Comparison of ENCODE assay signal across 8 cellular contexts in genomic region chr4:52712991-52713275, GRCh38. TPM values are rescaled to one million over a fixed set of nuclear protein-coding genes. Genes with fewer than 3 reads are reported as not detected.
DNase-seq lines count a peak whose midpoint lies in the region; ATAC-seq, FAIRE-seq and TF ChIP-seq lines count a peak whose summit lies in the region.

No MANE protein-coding gene starts in this region.

- peak overlapping the region; percentile 97 for H3K27ac Mint-ChIP-seq in activated CD8-positive, alpha-beta memory T cell treated with anti-CD3 and anti-CD28 coated beads, Interleukin-2, amount 10 ng/mL, durations not matched to agents 7 days and 5 days
- peak overlapping the region; percentile 94 for H3K27ac Mint-ChIP-seq in astrocyte (ENCODE audit: unreplicated experiment)

- 2 to 4% methylated on average over 6 to 10 of the region's 10 CpGs for WGBS in lower leg skin, 2 donors
- WGBS in thymus, result under 1% methylated on average over 10 of the region's 10 CpGs

- no peaks in the 10 kb centered on the region for H3K9me3 Mint-ChIP-seq in activated CD8-positive, alpha-beta memory T cell treated with anti-CD3 and anti-CD28 coated beads, Interleukin-2, amount 10 ng/mL, durations not matched to agents 7 days and 5 days (ENCODE audit: low read depth)
- H3K9me3 Mint-ChIP-seq in astrocyte (ENCODE audit: unreplicated experiment), result no peaks in the 10 kb centered on the region

- no peaks in the 10 kb centered on the region for H3K27me3 Mint-ChIP-seq in activated CD8-positive, alpha-beta memory T cell treated with anti-CD3 and anti-CD28 coated beads, Interleukin-2, amount 10 ng/mL, durations not matched to agents 7 days and 5 days
- H3K27me3 Mint-ChIP-seq in astrocyte (ENCODE audit: low read depth, unreplicated experiment), result no peaks in the 10 kb centered on the region

- H3K9me3 ChIP-seq in astrocyte (ENCODE audit: insufficient read depth, low read depth, low read length) (no peaks in the 10 kb centered on the region), thymus (ENCODE audit: control insufficient read depth) (no peaks in the 10 kb centered on the region)

- TF ChIP-seq CTCF in astrocyte (IDR thresholded peaks at IDR 0.05; ENCODE audit: insufficient read depth, low read depth, low read length) (no peak), lower leg skin (IDR thresholded peaks at IDR 0.05) (no peak)

- H3K4me2 ChIP-seq in astrocyte (ENCODE audit: low read length), result peak overlapping the region; percentile 94

- no peak for FAIRE-seq in astrocyte (lab: Jason Lieb, UNC)

- H3K27me3 ChIP-seq in astrocyte (ENCODE audit: insufficient read depth, low read length) (no peaks in the 10 kb centered on the region), thymus (ENCODE audit: control insufficient read depth, insufficient read depth) (no peaks in the 10 kb centered on the region)

- no peak for DNase-seq in activated CD8-positive, alpha-beta memory T cell treated with anti-CD3 and anti-CD28 coated beads, Interleukin-2, amount 10 ng/mL, durations not matched to agents 7 days and 5 days
- no peak for DNase-seq in activated CD8-positive, alpha-beta memory T cell treated with anti-CD3 and anti-CD28 coated beads for 24 hours
- DNase-seq in astrocyte (ENCODE audit: low read depth) (no peak), lower leg skin (ENCODE audit: low spot score in 2 of 2) (no peak), DMS 273 (lab: John Stamatoyannopoulos, UW; ENCODE audit: unreplicated experiment) (no peak), GF-D8 (lab: John Stamatoyannopoulos, UW) (no peak), activated gamma-delta T cell treated with Interleukin-2 at 50 U/mL for 16 hours (no peak)

- H2AFZ ChIP-seq in astrocyte (ENCODE audit: low read depth, low read length), result peak overlapping the region; percentile 72

- H3K4me3 Mint-ChIP-seq in activated CD8-positive, alpha-beta memory T cell treated with anti-CD3 and anti-CD28 coated beads, Interleukin-2, amount 10 ng/mL, durations not matched to agents 7 days and 5 days, result peak overlapping the region; percentile 91
- H3K4me3 Mint-ChIP-seq in astrocyte (ENCODE audit: unreplicated experiment), result peak overlapping the region; percentile 97

- H4K20me1 ChIP-seq in astrocyte (ENCODE audit: insufficient read depth, low read length), result peaks cover 11% of the 10 kb centered on the region

- H3K36me3 ChIP-seq in astrocyte (ENCODE audit: insufficient read depth, low read length), result peaks cover 31% of the 10 kb centered on the region
- H3K36me3 ChIP-seq in thymus (ENCODE audit: control insufficient read depth, insufficient read depth), result no peaks in the 10 kb centered on the region

- peak overlapping the region; percentile 83 for H3K4me3 ChIP-seq in astrocyte (ENCODE audit: insufficient read depth, low read depth, low read length)
- peak overlapping the region; percentile 93 for H3K4me3 ChIP-seq in lower leg skin (ENCODE audit: low read depth, poor library complexity, severe bottlenecking)
- peak overlapping the region; percentile 71 for H3K4me3 ChIP-seq in thymus (ENCODE audit: low read length)

- peaks cover 26% of the 10 kb centered on the region for H3K4me1 ChIP-seq in astrocyte (ENCODE audit: insufficient read depth, low read length)
- H3K4me1 ChIP-seq in thymus (ENCODE audit: control insufficient read depth, insufficient read depth, low read length), result peaks cover 7% of the 10 kb centered on the region

- no peak for TF ChIP-seq POLR2A in lower leg skin (IDR thresholded peaks at IDR 0.05)

- peak overlapping the region; percentile 84 for H3K27ac ChIP-seq in astrocyte (ENCODE audit: low read depth, low read length)
- H3K27ac ChIP-seq in thymus (ENCODE audit: low read depth), result peak overlapping the region; percentile 61

- peaks cover 28% of the 10 kb centered on the region for H3K79me2 ChIP-seq in astrocyte (ENCODE audit: insufficient read depth, low read length)

- intact Hi-C loops in lower leg skin (cut with DNase I; ENCODE audit: low total_unique reads), result loop anchor here (10.0 kb wide), 1 partner anchor 58 kb away; the partner anchor contains the start of gene USP46

- CTCF ChIA-PET in activated CD8-positive, alpha-beta memory T cell treated with anti-CD3 and anti-CD28 coated beads, Interleukin-2, amount 10 ng/mL, durations not matched to agents 7 days and 5 days (lab: Charles Lee), result interaction anchor here (1.2 to 2.1 kb wide), 7 partner anchors 10 to 168 kb away, joined by 3 to 8 read pairs (median 5); partner anchors contain the start of gene USP46

- peaks cover 53% of the 10 kb centered on the region for H3K4me1 Mint-ChIP-seq in activated CD8-positive, alpha-beta memory T cell treated with anti-CD3 and anti-CD28 coated beads, Interleukin-2, amount 10 ng/mL, durations not matched to agents 7 days and 5 days
- H3K4me1 Mint-ChIP-seq in astrocyte (ENCODE audit: low read depth, unreplicated experiment), result peaks cover 23% of the 10 kb centered on the region

- peaks cover 38% of the 10 kb centered on the region for H3K36me3 Mint-ChIP-seq in activated CD8-positive, alpha-beta memory T cell treated with anti-CD3 and anti-CD28 coated beads, Interleukin-2, amount 10 ng/mL, durations not matched to agents 7 days and 5 days
- peaks cover 6% of the 10 kb centered on the region for H3K36me3 Mint-ChIP-seq in astrocyte (ENCODE audit: low read depth, unreplicated experiment)

- peak overlapping the region; percentile 94 for H3K9ac ChIP-seq in astrocyte (ENCODE audit: low read length)

- no peak for ATAC-seq in activated CD8-positive, alpha-beta memory T cell treated with anti-CD3 and anti-CD28 coated beads, Interleukin-2, amount 10 ng/mL, durations not matched to agents 7 days and 5 days

RNA-seq across cellular contexts. Expression of gene ERVMER34-1, which starts 38.3 kb away (rescaled TPM):
- total RNA-seq in activated CD8-positive, alpha-beta memory T cell treated with anti-CD3 and anti-CD28 coated beads, Interleukin-2, amount 10 ng/mL, durations not matched to agents 7 days and 5 days, result not detected
- total RNA-seq in astrocyte (0.29 and 0.32 TPM in 2 replicates), lower leg skin (1 to 10 TPM in 1 of 4 donors, under 1 TPM in 2, not detected in 1; 0.08 to 1.3 (median 0.94) TPM)
- polyA plus RNA-seq in thymus, result 0.25 TPM

RNA-seq across cellular contexts. Expression of gene USP46, which starts 53.8 kb away (rescaled TPM):
- total RNA-seq in activated CD8-positive, alpha-beta memory T cell treated with anti-CD3 and anti-CD28 coated beads, Interleukin-2, amount 10 ng/mL, durations not matched to agents 7 days and 5 days, result 10 to 100 TPM in 1 of 2 experiments, 1 to 10 TPM in 1; 7.7 to 12.9 TPM
- 51.2 and 59.0 TPM in 2 replicates for total RNA-seq in astrocyte
- total RNA-seq in lower leg skin, result 10 to 100 TPM in 3 of 4 donors, 1 to 10 TPM in 1; 7.5 to 16.7 (median 12.5) TPM
- polyA plus RNA-seq in thymus, result 5.2 TPM
